8 cellular contexts compared by ENCODE assay signal in genomic region chr5:66828551-66829421, GRCh38.
DNase-seq lines count a peak whose midpoint lies in the region; ATAC-seq and TF ChIP-seq lines count a peak whose summit lies in the region.

No MANE protein-coding gene starts in this region.

- H3K9me3 Mint-ChIP-seq in activated CD4-positive, alpha-beta T cell treated with anti-CD3 and anti-CD28 coated beads, Interleukin-2, amount 10 ng/mL, durations not matched to agents 24 days and 14 days, result peaks cover 6% of the 10 kb centered on the region

- DNase-seq in NCI-H1694 (lab: John Stamatoyannopoulos, UW), result peak; percentile 71
- DNase-seq in activated CD4-positive, alpha-beta T cell treated with anti-CD3 and anti-CD28 coated beads, Interleukin-2, amount 10 ng/mL, durations not matched to agents 24 days and 14 days, result peak; percentile 92
- DNase-seq in ecto neural progenitor cell (ENCODE audit: low spot score), result peak; percentile 70
- peak in 1 of 2 donors; percentile 72 for DNase-seq in left lung
- peak; percentile 72 for DNase-seq in stimulated activated CD4-positive, alpha-beta T cell treated with anti-CD3 and anti-CD28 coated beads, Interleukin-1b, Interleukin-23, amount 100 ng/mL, for 48 hours
- DNase-seq in GM19238 (ENCODE audit: insufficient read length, low spot score), result no peak

- H3K4me3 ChIP-seq in BLaER1 (0 out of 2 replicates have a peak overlapping the region, but pooled peaks have one; percentile 4), left lung (peak overlapping the region; percentile 30 to 35)

- H3K27ac ChIP-seq in BLaER1 (no peak overlapping the region), left lung (peak overlapping the region; percentile 63 to 64)

- H3K27me3 Mint-ChIP-seq in activated CD4-positive, alpha-beta T cell treated with anti-CD3 and anti-CD28 coated beads, Interleukin-2, amount 10 ng/mL, durations not matched to agents 24 days and 14 days, result no peaks in the 10 kb centered on the region

- ATAC-seq in GM21423 (IDR thresholded peaks at IDR 0.05; ENCODE audit: unreplicated experiment), result peak; percentile 59
- peak; percentile 88 for ATAC-seq in left lung

- TF ChIP-seq CTCF in left lung (IDR thresholded peaks at IDR 0.05), result no peak

- H3K9me3 ChIP-seq in BLaER1, result no peaks in the 10 kb centered on the region
- H3K9me3 ChIP-seq in left lung, result no peaks in the 10 kb centered on the region

- H3K36me3 Mint-ChIP-seq in activated CD4-positive, alpha-beta T cell treated with anti-CD3 and anti-CD28 coated beads, Interleukin-2, amount 10 ng/mL, durations not matched to agents 24 days and 14 days (ENCODE audit: low read depth), result peaks cover 7% of the 10 kb centered on the region

- peak overlapping the region; percentile 93 for H3K27ac Mint-ChIP-seq in activated CD4-positive, alpha-beta T cell treated with anti-CD3 and anti-CD28 coated beads, Interleukin-2, amount 10 ng/mL, durations not matched to agents 24 days and 14 days

- H3K36me3 ChIP-seq in BLaER1 (no peaks in the 10 kb centered on the region), left lung (no peaks in the 10 kb centered on the region)

- peaks cover 56% of the 10 kb centered on the region for H3K4me1 Mint-ChIP-seq in activated CD4-positive, alpha-beta T cell treated with anti-CD3 and anti-CD28 coated beads, Interleukin-2, amount 10 ng/mL, durations not matched to agents 24 days and 14 days

- peak overlapping the region; percentile 7 for H3K9ac ChIP-seq in BLaER1

- peak overlapping the region; percentile 93 for H3K4me3 Mint-ChIP-seq in activated CD4-positive, alpha-beta T cell treated with anti-CD3 and anti-CD28 coated beads, Interleukin-2, amount 10 ng/mL, durations not matched to agents 24 days and 14 days

- H3K4me1 ChIP-seq in BLaER1 (peaks cover 30% of the 10 kb centered on the region), left lung (peaks cover 0 to 31% of the 10 kb centered on the region in 2 donors)

- H3K27me3 ChIP-seq in BLaER1 (no peaks in the 10 kb centered on the region), left lung (peaks cover 0 to 11% of the 10 kb centered on the region in 2 donors)

- H4K20me1 ChIP-seq in BLaER1, result no peaks in the 10 kb centered on the region

- intact Hi-C loops in activated CD4-positive, alpha-beta T cell treated with anti-CD3 and anti-CD28 coated beads, Interleukin-2, amount 10 ng/mL, durations not matched to agents 24 days and 14 days (cut with micrococcal nuclease), result loop anchor here (1.0 to 10.0 kb wide), 8 partner anchors 12 to 904 kb away; partner anchors contain the start of genes ERBIN and SREK1
- intact Hi-C loops in left lung (cut with DNase I), result loop anchor here in 1 of 2 donors (10.0 kb wide), 1 partner anchor 316 kb away; no protein-coding TSS in a partner anchor

- peak overlapping the region; percentile 74 for H3K4me2 ChIP-seq in BLaER1
